In genomic region chr4:176469546-176469945, GRCh38 we compare ENCODE assay signal across 24 cellular contexts.
"Had no signal": no experiment of that assay in that cellular context is flagged by ENCODE, and none has a peak within 500 bp of the region (broad histone marks: within the 10 kb centered on the region; RNA-seq: fewer than 3 reads in every experiment).

No MANE protein-coding gene starts in this region.

- ATAC-seq: effector memory CD8-positive, alpha-beta T cell; left ventricle myocardium superior; lower lobe of right lung; naive thymus-derived CD8-positive, alpha-beta T cell; psoas muscle; right cardiac atrium; stimulated activated effector memory CD8-positive, alpha-beta T cell treated with anti-CD3 and anti-CD28 coated beads, Interleukin-12 subunit alpha, Interleukin-12 subunit beta, amount 100 ng/mL, for 72 hours had no signal

- DNase-seq: dermis blood vessel endothelial cell; effector memory CD8-positive, alpha-beta T cell; erythroblast; esophagus squamous epithelium; hypothalamus; immature natural killer cell; islet precursor cell; left ventricle myocardium superior; lower lobe of right lung; naive thymus-derived CD8-positive, alpha-beta T cell; nephron progenitor cell; nucleus accumbens; ovary; psoas muscle; right cardiac atrium; sigmoid colon; stimulated activated CD4-positive, alpha-beta T cell treated with anti-CD3 and anti-CD28 coated beads, Interleukin-2, amount 100 ng/mL, for 24 hours; stimulated activated CD4-positive, alpha-beta T cell treated with anti-CD3 and anti-CD28 coated beads, Interleukin-4, amount 100 ng/mL, for 24 hours; stimulated activated naive CD4-positive, alpha-beta T cell treated with Interleukin-2 at 50 U/mL for 16 hours; stomach; thyroid gland; trophoblast cell had no signal

- H3K4me3 ChIP-seq: esophagus squamous epithelium, lower lobe of right lung, ovary, psoas muscle, sigmoid colon, stomach, thyroid gland, vagina had no signal

- H3K27ac ChIP-seq: esophagus squamous epithelium, lower lobe of right lung, ovary, psoas muscle, sigmoid colon, stomach, thyroid gland, vagina had no signal

- H3K4me1 ChIP-seq: esophagus squamous epithelium, lower lobe of right lung, psoas muscle, sigmoid colon, stomach, thyroid gland, vagina had no signal

- H3K27me3 ChIP-seq: esophagus squamous epithelium, ovary, sigmoid colon, stomach, thyroid gland, vagina had no signal

- H3K9me3 ChIP-seq: esophagus squamous epithelium, lower lobe of right lung, ovary, sigmoid colon, thyroid gland, vagina had no signal

- H3K36me3 ChIP-seq: esophagus squamous epithelium, lower lobe of right lung, ovary, sigmoid colon, stomach, thyroid gland, vagina had no signal
